ENCODE assay signal across 30 cellular contexts in the genomic region with DNA sequence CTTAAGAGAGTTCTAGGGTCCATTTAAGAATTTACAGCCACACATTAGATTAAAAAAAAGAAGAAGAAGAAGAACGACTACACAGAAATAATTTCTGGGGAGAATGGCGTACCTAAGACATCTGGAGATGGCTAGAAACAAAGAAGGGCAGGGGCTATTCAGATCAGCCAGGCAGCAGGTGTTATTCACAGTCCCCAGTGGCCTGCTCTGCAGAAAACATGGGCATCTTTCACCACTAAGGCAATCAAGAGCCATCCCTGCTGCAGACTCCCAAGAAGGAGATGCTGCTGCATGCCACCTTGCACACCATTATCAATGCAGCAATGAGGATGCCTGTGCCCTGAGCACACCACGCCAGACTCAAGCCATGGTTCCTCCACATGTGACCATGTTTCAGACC. TPM values are rescaled to one million over a fixed set of nuclear protein-coding genes. Genes with fewer than 3 reads are reported as not detected.
"Had no signal": no experiment of that assay in that cellular context is flagged by ENCODE, and none has a peak within 500 bp of the region (broad histone marks: within the 10 kb centered on the region; RNA-seq: fewer than 3 reads in every experiment).

No MANE protein-coding gene starts in this region.

- H3K4me1 Mint-ChIP-seq: activated CD4-positive, alpha-beta T cell treated with anti-CD3 and anti-CD28 coated beads, Interleukin-2, amount 10 ng/mL, durations not matched to agents 24 days and 14 days; activated naive CD4-positive, alpha-beta T cell treated with anti-CD3 and anti-CD28 coated beads, Interleukin-2, amount 10 ng/mL, durations not matched to agents 7 days and 5 days; activated T-helper 17 cell treated with anti-CD3 and anti-CD28 coated beads, Interleukin-2, amount 50 U/mL, for 72 hours had no signal

- H3K4me3 ChIP-seq: adrenal gland, SJSA1 had no signal

- H3K36me3 Mint-ChIP-seq: activated CD4-positive, alpha-beta memory T cell treated with anti-CD3 and anti-CD28 coated beads for 36 hours; activated naive CD4-positive, alpha-beta T cell treated with anti-CD3 and anti-CD28 coated beads, Interleukin-2, amount 10 ng/mL, durations not matched to agents 7 days and 5 days; activated naive CD8-positive, alpha-beta T cell treated with anti-CD3 and anti-CD28 coated beads, Interleukin-2, amount 10 ng/mL, durations not matched to agents 7 days and 5 days had no signal

- H3K4me3 Mint-ChIP-seq: activated CD4-positive, alpha-beta memory T cell treated with anti-CD3 and anti-CD28 coated beads for 36 hours; activated CD4-positive, alpha-beta T cell treated with anti-CD3 and anti-CD28 coated beads, Interleukin-2, amount 10 ng/mL, durations not matched to agents 24 days and 14 days; activated naive CD4-positive, alpha-beta T cell treated with anti-CD3 and anti-CD28 coated beads, Interleukin-2, amount 10 ng/mL, durations not matched to agents 7 days and 5 days; activated naive CD8-positive, alpha-beta T cell treated with anti-CD3 and anti-CD28 coated beads, Interleukin-2, amount 10 ng/mL, durations not matched to agents 7 days and 5 days; activated T-helper 17 cell treated with anti-CD3 and anti-CD28 coated beads, Interleukin-2, amount 50 U/mL, for 72 hours; T-helper 1 cell treated with Interleukin-12 subunit alpha and Interleukin-12 subunit beta and Interleukin-4 antibody, amounts not matched to agents 30 μg/mL and 1 μg/mL, for 36 hours had no signal

- ATAC-seq: activated T-helper 17 cell treated with anti-CD3 and anti-CD28 coated beads, Interleukin-2, amount 50 U/mL, for 72 hours; PC-3; SK-N-SH treated with all-trans-retinoic acid at 6 μM for 48 hours had no signal

- H3K27me3 Mint-ChIP-seq: activated CD4-positive, alpha-beta T cell treated with anti-CD3 and anti-CD28 coated beads, Interleukin-2, amount 10 ng/mL, durations not matched to agents 24 days and 14 days; activated naive CD4-positive, alpha-beta T cell treated with anti-CD3 and anti-CD28 coated beads, Interleukin-2, amount 10 ng/mL, durations not matched to agents 7 days and 5 days; activated naive CD8-positive, alpha-beta T cell treated with anti-CD3 and anti-CD28 coated beads, Interleukin-2, amount 10 ng/mL, durations not matched to agents 7 days and 5 days had no signal

- DNase-seq: activated CD4-positive, alpha-beta memory T cell treated with anti-CD3 and anti-CD28 coated beads for 36 hours; activated CD4-positive, alpha-beta T cell treated with anti-CD3 and anti-CD28 coated beads for 1 hour; activated CD4-positive, alpha-beta T cell treated with anti-CD3 and anti-CD28 coated beads, Interleukin-2, amount 10 ng/mL, durations not matched to agents 24 days and 14 days; activated CD8-positive, alpha-beta memory T cell treated with anti-CD3 and anti-CD28 coated beads for 24 hours; activated gamma-delta T cell treated with Interleukin-2 at 50 U/mL for 16 hours; activated naive CD4-positive, alpha-beta T cell treated with anti-CD3 and anti-CD28 coated beads, Interleukin-2, amount 10 ng/mL, durations not matched to agents 7 days and 5 days; activated naive CD8-positive, alpha-beta T cell treated with anti-CD3 and anti-CD28 coated beads, Interleukin-2, amount 10 ng/mL, durations not matched to agents 7 days and 5 days; activated T-cell treated with anti-CD3 and anti-CD28 coated beads, Interleukin-2, amount 50 U/mL, for 48 hours; adrenal gland; anterior cingulate cortex; KBM-7; NCI-H1092; NCI-H1417; NCI-H1930; NCI-H2171; NCI-H2227 treated with DMSO at 0.1 percent for 48 hours; NCI-H446 treated with DMSO at 0.1 percent for 48 hours; NCI-H524 treated with DMSO at 0.1 percent for 48 hours; NCI-H748 treated with DMSO at 0.1 percent for 48 hours; PC-3; SHP77 had no signal

- H3K27me3 ChIP-seq: adrenal gland, SJSA1 had no signal

- H3K27ac ChIP-seq: adrenal gland, SJSA1 had no signal

- FAIRE-seq: RCC 7860 had no signal

- H3K4me1 ChIP-seq: adrenal gland, SJSA1 had no signal

- H3K27ac Mint-ChIP-seq: activated CD4-positive, alpha-beta memory T cell treated with anti-CD3 and anti-CD28 coated beads for 36 hours; activated CD4-positive, alpha-beta T cell treated with anti-CD3 and anti-CD28 coated beads, Interleukin-2, amount 10 ng/mL, durations not matched to agents 24 days and 14 days; activated naive CD4-positive, alpha-beta T cell treated with anti-CD3 and anti-CD28 coated beads, Interleukin-2, amount 10 ng/mL, durations not matched to agents 7 days and 5 days; activated naive CD8-positive, alpha-beta T cell treated with anti-CD3 and anti-CD28 coated beads, Interleukin-2, amount 10 ng/mL, durations not matched to agents 7 days and 5 days; activated T-helper 17 cell treated with anti-CD3 and anti-CD28 coated beads, Interleukin-2, amount 50 U/mL, for 72 hours; T-helper 1 cell treated with Interleukin-12 subunit alpha and Interleukin-12 subunit beta and Interleukin-4 antibody, amounts not matched to agents 30 μg/mL and 1 μg/mL, for 36 hours had no signal

- H3K9me3 ChIP-seq: adrenal gland, SJSA1 had no signal

- H3K9me3 Mint-ChIP-seq: activated CD4-positive, alpha-beta memory T cell treated with anti-CD3 and anti-CD28 coated beads for 36 hours; activated CD4-positive, alpha-beta T cell treated with anti-CD3 and anti-CD28 coated beads, Interleukin-2, amount 10 ng/mL, durations not matched to agents 24 days and 14 days; activated naive CD4-positive, alpha-beta T cell treated with anti-CD3 and anti-CD28 coated beads, Interleukin-2, amount 10 ng/mL, durations not matched to agents 7 days and 5 days; T-helper 1 cell treated with Interleukin-12 subunit alpha and Interleukin-12 subunit beta and Interleukin-4 antibody, amounts not matched to agents 30 μg/mL and 1 μg/mL, for 36 hours had no signal

- H3K36me3 ChIP-seq: adrenal gland, SJSA1 had no signal

RNA-seq across cellular contexts. Expression of gene FCRL2, which starts 7.9 kb away (rescaled TPM):
- total RNA-seq: activated CD4-positive, alpha-beta memory T cell treated with anti-CD3 and anti-CD28 coated beads for 36 hours; activated CD4-positive, alpha-beta T cell treated with anti-CD3 and anti-CD28 coated beads, Interleukin-2, amount 10 ng/mL, durations not matched to agents 24 days and 14 days; activated naive CD8-positive, alpha-beta T cell treated with anti-CD3 and anti-CD28 coated beads, Interleukin-2, amount 10 ng/mL, durations not matched to agents 7 days and 5 days; activated T-helper 17 cell treated with anti-CD3 and anti-CD28 coated beads, Interleukin-2, amount 50 U/mL, for 72 hours; adrenal gland; cardiac septum; cerebellum; LHCN-M2; M059J; PC-3; SJSA1 had no signal

RNA-seq across cellular contexts. Expression of gene FCRL1, which starts 35.1 kb away (rescaled TPM):
- total RNA-seq: activated CD4-positive, alpha-beta memory T cell treated with anti-CD3 and anti-CD28 coated beads for 36 hours; activated CD4-positive, alpha-beta T cell treated with anti-CD3 and anti-CD28 coated beads, Interleukin-2, amount 10 ng/mL, durations not matched to agents 24 days and 14 days; activated T-helper 17 cell treated with anti-CD3 and anti-CD28 coated beads, Interleukin-2, amount 50 U/mL, for 72 hours; cardiac septum; LHCN-M2; M059J; PC-3; SJSA1 had no signal

RNA-seq across cellular contexts. Expression of gene CD5L, which starts 56.8 kb away (rescaled TPM):
- total RNA-seq: activated CD4-positive, alpha-beta memory T cell treated with anti-CD3 and anti-CD28 coated beads for 36 hours; activated CD4-positive, alpha-beta T cell treated with anti-CD3 and anti-CD28 coated beads, Interleukin-2, amount 10 ng/mL, durations not matched to agents 24 days and 14 days; activated naive CD8-positive, alpha-beta T cell treated with anti-CD3 and anti-CD28 coated beads, Interleukin-2, amount 10 ng/mL, durations not matched to agents 7 days and 5 days; activated T-helper 17 cell treated with anti-CD3 and anti-CD28 coated beads, Interleukin-2, amount 50 U/mL, for 72 hours; cardiac septum; LHCN-M2; PC-3; SJSA1 had no signal
